8 cellular contexts compared by ENCODE assay signal in genomic region chr1:214827883-214828282, GRCh38.
"Had no signal": no experiment of that assay in that cellular context is flagged by ENCODE, and none has a peak within 500 bp of the region (broad histone marks: within the 10 kb centered on the region; RNA-seq: fewer than 3 reads in every experiment).

No MANE protein-coding gene starts in this region.

- FAIRE-seq: H1, H54, HepG2 had no signal

- DNase-seq: H9, HCEC 1CT, HFFc6 had no signal

- H3K27ac ChIP-seq: HL-60 had no signal

- H3K4me3 ChIP-seq: GM23338 had no signal
